In the genomic region with DNA sequence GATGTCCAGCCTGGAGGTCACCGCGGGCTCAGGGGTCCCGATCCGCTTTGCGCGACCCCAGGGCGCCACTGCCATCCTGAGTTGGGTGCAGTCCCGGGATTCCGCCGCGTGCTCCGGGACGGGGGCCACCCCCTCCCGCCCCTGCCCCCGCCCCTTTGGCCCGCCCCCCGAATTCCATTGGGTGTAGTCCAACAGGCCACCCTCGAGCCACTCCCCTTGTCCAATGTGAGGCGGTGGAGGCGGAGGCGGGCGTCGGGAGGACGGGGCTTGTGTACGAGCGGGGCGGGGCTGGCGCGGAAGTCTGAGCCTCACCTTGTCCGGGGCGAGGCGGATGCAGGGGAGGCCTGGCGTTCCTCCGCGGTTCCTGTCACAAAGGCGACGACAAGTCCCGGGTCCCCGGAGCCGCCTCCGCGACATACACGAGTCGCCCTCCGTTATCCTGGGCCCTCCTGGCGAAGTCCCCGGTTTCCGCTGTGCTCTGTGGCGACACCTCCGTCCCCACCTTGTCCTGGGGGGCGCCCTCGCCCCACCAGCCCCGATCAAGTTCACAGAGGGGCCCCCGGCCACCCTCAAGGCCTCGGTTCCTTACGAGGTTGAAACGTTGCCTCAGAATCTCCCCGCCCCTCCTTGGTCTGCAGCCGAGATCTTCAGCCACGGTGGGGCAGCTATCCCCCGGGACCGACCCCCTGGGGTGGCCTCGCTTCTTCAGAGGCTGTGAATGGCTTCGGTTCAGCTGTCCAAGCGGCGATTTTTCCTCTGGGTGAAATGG, we compare ENCODE assay signal across 1 cellular context.
A peak's percentile ranks its signal among the peaks of the same experiment; 100 is the strongest.
TF ChIP-seq lines count a peak whose summit lies in the region.

No MANE protein-coding gene starts in this region.

TF ChIP-seq in H1, 55 proteins besides CTCF, POLR2A, EP300 and RAD21:
- TF ChIP-seq TEAD4 (IDR thresholded peaks at IDR 0.05; ENCODE audit: low read depth, low read length) (no peak), SIX5 (IDR thresholded peaks at IDR 0.05; ENCODE audit: low read depth, low read length) (no peak), TCF12 (IDR thresholded peaks at IDR 0.05; ENCODE audit: low read depth, low read length) (no peak), SRF (IDR thresholded peaks at IDR 0.05; ENCODE audit: low read depth, low read length) (no peak), KDM5A (IDR thresholded peaks at IDR 0.05; ENCODE audit: low read length) (no peak), KDM4A (IDR thresholded peaks at IDR 0.05; ENCODE audit: low read depth, low read length, severe bottlenecking) (no peak), RFX5 (IDR thresholded peaks at IDR 0.05; ENCODE audit: borderline replicate concordance, low read depth, low read length) (no peak), SP1 (IDR thresholded peaks at IDR 0.05; ENCODE audit: low read depth, low read length) (peak; percentile 65; the same call in 1 of the 2 replicates), SAP30 (IDR thresholded peaks at IDR 0.05; ENCODE audit: insufficient read depth, insufficient replicate concordance, low read length) (peak; percentile 90), GABPA (IDR thresholded peaks at IDR 0.05; ENCODE audit: borderline replicate concordance, insufficient read depth, low read length) (no peak), TAF7 (optimal IDR thresholded peaks at IDR 0.05; ENCODE audit: borderline replicate concordance, low read depth, low read length) (peak; percentile 89), GTF2F1 (IDR thresholded peaks at IDR 0.05; ENCODE audit: borderline replicate concordance, low read depth, low read length) (no peak), CBX5 (IDR thresholded peaks at IDR 0.05; ENCODE audit: low read depth, low read length) (no peak), SP4 (IDR thresholded peaks at IDR 0.05; ENCODE audit: low read length) (peak; percentile 66; the same call in 1 of the 2 replicates), CREB1 (IDR thresholded peaks at IDR 0.05) (peak; percentile 33), CTBP2 (IDR thresholded peaks at IDR 0.05; ENCODE audit: borderline replicate concordance, insufficient read depth, insufficient read length, low read length) (no peak), SIN3A (conservative IDR thresholded peaks at IDR 0.05 in 1 of 2, IDR thresholded peaks at IDR 0.05 in 1 of 2; ENCODE audit: low read depth in 1 of 2, low read length in 2 of 2) (peak in 1 of 2 experiments; percentile 63; a peak in 2 of 4 replicates), YY1 (IDR thresholded peaks at IDR 0.05; ENCODE audit: low read depth, low read length) (no peak), CEBPB (IDR thresholded peaks at IDR 0.05; ENCODE audit: low read depth, low read length) (no peak), TBP (IDR thresholded peaks at IDR 0.05; ENCODE audit: low read depth, low read length) (peak; percentile 68; the same call in 1 of the 2 replicates), PHF8 (conservative IDR thresholded peaks at IDR 0.05; ENCODE audit: low read depth, low read length) (peak; percentile 59), CHD1 (IDR thresholded peaks at IDR 0.05; ENCODE audit: low read depth, low read length) (no peak; the same call in 1 of the 2 replicates), RXRA (IDR thresholded peaks at IDR 0.05; ENCODE audit: insufficient read depth, low read depth, low read length) (0 out of 2 replicates have a peak, but pooled peaks have one; percentile 49), NRF1 (IDR thresholded peaks at IDR 0.05; ENCODE audit: low read depth, low read length) (no peak), RBBP5 (IDR thresholded peaks at IDR 0.05; ENCODE audit: borderline replicate concordance, low read depth, low read length) (peak; percentile 33; the same call in 1 of the 2 replicates), ASH2L (IDR thresholded peaks at IDR 0.05; ENCODE audit: low read length) (no peak), BACH1 (IDR thresholded peaks at IDR 0.05; ENCODE audit: low read length) (no peak), TAF1 (IDR thresholded peaks at IDR 0.05; ENCODE audit: low read depth, low read length) (peak; percentile 88), RNF2 (IDR thresholded peaks at IDR 0.05; ENCODE audit: borderline replicate concordance, low read depth, low read length, missing control alignments, poor library complexity, severe bottlenecking) (no peak), BCL11A (IDR thresholded peaks at IDR 0.05; ENCODE audit: low read depth in 2 of 2, low read length in 2 of 2) (no peak), POLR2AphosphoS5 (IDR thresholded peaks at IDR 0.05; ENCODE audit: low read depth, low read length) (peak; percentile 96), SIRT6 (IDR thresholded peaks at IDR 0.05; ENCODE audit: low read length) (no peak), CBX8 (IDR thresholded peaks at IDR 0.05; ENCODE audit: borderline replicate concordance, low read depth, low read length) (no peak)
- TF ChIP-seq, protein P1, sequence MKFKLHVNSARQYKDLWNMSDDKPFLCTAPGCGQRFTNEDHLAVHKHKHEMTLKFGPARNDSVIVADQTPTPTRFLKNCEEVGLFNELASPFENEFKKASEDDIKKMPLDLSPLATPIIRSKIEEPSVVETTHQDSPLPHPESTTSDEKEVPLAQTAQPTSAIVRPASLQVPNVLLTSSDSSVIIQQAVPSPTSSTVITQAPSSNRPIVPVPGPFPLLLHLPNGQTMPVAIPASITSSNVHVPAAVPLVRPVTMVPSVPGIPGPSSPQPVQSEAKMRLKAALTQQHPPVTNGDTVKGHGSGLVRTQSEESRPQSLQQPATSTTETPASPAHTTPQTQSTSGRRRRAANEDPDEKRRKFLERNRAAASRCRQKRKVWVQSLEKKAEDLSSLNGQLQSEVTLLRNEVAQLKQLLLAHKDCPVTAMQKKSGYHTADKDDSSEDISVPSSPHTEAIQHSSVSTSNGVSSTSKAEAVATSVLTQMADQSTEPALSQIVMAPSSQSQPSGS (IDR thresholded peaks at IDR 0.05; ENCODE audit: low read length): no peak
- TF ChIP-seq, protein P2, sequence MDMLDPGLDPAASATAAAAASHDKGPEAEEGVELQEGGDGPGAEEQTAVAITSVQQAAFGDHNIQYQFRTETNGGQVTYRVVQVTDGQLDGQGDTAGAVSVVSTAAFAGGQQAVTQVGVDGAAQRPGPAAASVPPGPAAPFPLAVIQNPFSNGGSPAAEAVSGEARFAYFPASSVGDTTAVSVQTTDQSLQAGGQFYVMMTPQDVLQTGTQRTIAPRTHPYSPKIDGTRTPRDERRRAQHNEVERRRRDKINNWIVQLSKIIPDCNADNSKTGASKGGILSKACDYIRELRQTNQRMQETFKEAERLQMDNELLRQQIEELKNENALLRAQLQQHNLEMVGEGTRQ (IDR thresholded peaks at IDR 0.05; ENCODE audit: low read length): no peak
- TF ChIP-seq, protein P3, sequence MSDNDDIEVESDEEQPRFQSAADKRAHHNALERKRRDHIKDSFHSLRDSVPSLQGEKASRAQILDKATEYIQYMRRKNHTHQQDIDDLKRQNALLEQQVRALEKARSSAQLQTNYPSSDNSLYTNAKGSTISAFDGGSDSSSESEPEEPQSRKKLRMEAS (IDR thresholded peaks at IDR 0.05): peak; percentile 71
